Comparison of ENCODE assay signal across 2 cellular contexts in the genomic region with DNA sequence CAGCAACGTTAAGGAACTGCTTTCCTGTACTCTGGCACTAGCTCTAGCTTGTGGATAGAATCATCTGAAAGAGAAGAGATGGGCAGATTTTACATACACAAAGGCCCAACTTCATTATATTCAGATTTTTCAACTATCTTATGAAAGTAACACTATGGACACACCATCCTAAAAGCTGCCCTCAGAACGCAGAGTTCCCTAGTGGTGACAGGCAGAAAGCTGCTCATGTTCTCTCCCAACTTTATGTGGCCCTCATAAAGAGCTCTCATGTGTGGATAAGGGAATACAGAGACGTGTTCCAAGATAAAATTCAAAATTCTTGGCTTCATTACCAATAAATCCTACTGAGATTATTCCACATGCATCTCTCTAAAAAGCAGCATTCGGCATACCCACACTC.
TF ChIP-seq lines count a peak whose summit lies in the region.

No MANE protein-coding gene starts in this region.

TF ChIP-seq in A549, 52 proteins besides CTCF, POLR2A, EP300 and RAD21 (continued from another document):
- no peak for TF ChIP-seq REST (IDR thresholded peaks at IDR 0.05)

TF ChIP-seq in HCT116, 20 proteins besides CTCF, POLR2A, EP300 and RAD21 (continued from another document):
- TF ChIP-seq REST (IDR thresholded peaks at IDR 0.05; ENCODE audit: low read depth): no peak
